ENCODE assay signal across 26 cellular contexts in the genomic region with DNA sequence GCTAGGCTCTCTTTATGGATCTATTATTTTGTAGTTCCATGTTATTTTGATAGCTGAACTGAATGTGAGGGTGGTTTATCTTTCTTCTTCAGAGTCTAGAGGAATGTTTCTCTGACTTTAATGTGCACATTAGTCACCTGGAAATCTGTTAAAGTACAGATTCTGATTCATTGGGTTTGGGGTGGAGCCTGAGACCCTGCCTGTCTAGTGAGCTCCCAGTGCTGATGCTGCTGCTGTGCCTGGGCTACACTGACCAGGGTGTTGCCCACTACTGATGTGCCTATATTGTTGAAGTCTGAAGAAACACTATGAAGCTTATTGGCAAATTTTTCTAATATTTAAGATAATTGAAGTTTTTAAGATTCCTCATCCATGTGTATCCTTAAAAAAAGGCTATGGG. TPM values are rescaled to one million over a fixed set of nuclear protein-coding genes. Genes with fewer than 3 reads are reported as not detected.
DNase-seq lines count a peak whose midpoint lies in the region; ATAC-seq and TF ChIP-seq lines count a peak whose summit lies in the region.
"Had no signal": no experiment of that assay in that cellular context is flagged by ENCODE, and none has a peak within 500 bp of the region (broad histone marks: within the 10 kb centered on the region; RNA-seq: fewer than 3 reads in every experiment).

No MANE protein-coding gene starts in this region.

- H3K79me2 ChIP-seq in mammary epithelial cell (ENCODE audit: insufficient read depth, low read length) (peaks cover 4% of the 10 kb centered on the region), SK-N-SH (ENCODE audit: insufficient read depth) (no peaks in the 10 kb centered on the region)

- H3K27me3 ChIP-seq in mammary epithelial cell (ENCODE audit: insufficient read depth, low read length) (no peaks in the 10 kb centered on the region), breast epithelium (no peaks in the 10 kb centered on the region), SK-N-SH (ENCODE audit: insufficient read depth) (no peaks in the 10 kb centered on the region)
- H3K27me3 ChIP-seq in CD8-positive, alpha-beta T cell (ENCODE audit: insufficient read depth, low read length) = no peaks in the 10 kb centered on the region
- H3K27me3 ChIP-seq: pancreas had no signal

- in situ Hi-C loops in mammary epithelial cell (cut with MboI; ENCODE audit: low sequenced_read_pairs in 2 of 2) = no loop called here

- H3K4me1 ChIP-seq in mammary epithelial cell (ENCODE audit: insufficient read depth, low read length) (peaks cover 10% of the 10 kb centered on the region), breast epithelium (no peaks in the 10 kb centered on the region), SK-N-SH (ENCODE audit: control insufficient read depth in 1 of 2, insufficient read depth in 2 of 2, low read depth in 1 of 2, low read length in 1 of 2) (peaks cover 3 to 9% of the 10 kb centered on the region in 2 experiments)
- no peaks in the 10 kb centered on the region for H3K4me1 ChIP-seq in CD8-positive, alpha-beta T cell (ENCODE audit: insufficient read depth, low read length)

- no peaks in the 10 kb centered on the region for H3K27me3 Mint-ChIP-seq in CD8-positive, alpha-beta T cell (ENCODE audit: low read depth)
- H3K27me3 Mint-ChIP-seq: activated naive CD8-positive, alpha-beta T cell treated with anti-CD3 and anti-CD28 coated beads, Interleukin-2, amount 50 U/mL, for 24 hours; CD4-positive, CD25-positive, alpha-beta regulatory T cell; memory B cell had no signal

- peaks cover 23% of the 10 kb centered on the region for H3K36me3 ChIP-seq in mammary epithelial cell (ENCODE audit: insufficient read depth, low read length)
- peaks cover 5% of the 10 kb centered on the region for H3K36me3 ChIP-seq in breast epithelium
- H3K36me3 ChIP-seq in SK-N-SH (replicated peaks in 1 of 2; ENCODE audit: control insufficient read depth in 1 of 2, insufficient read depth in 2 of 2, low read length in 1 of 2) = peaks cover 48 to 66% of the 10 kb centered on the region in 2 experiments
- H3K36me3 ChIP-seq in CD8-positive, alpha-beta T cell (ENCODE audit: insufficient read depth, low read length) = peaks cover 10% of the 10 kb centered on the region

- H3K27ac ChIP-seq in mammary epithelial cell (ENCODE audit: insufficient read depth, low read depth, low read length) (no peak overlapping the region), breast epithelium (no peak overlapping the region), SK-N-SH (ENCODE audit: low read depth in 2 of 2, low read length in 1 of 2) (no peak overlapping the region)
- no peak overlapping the region for H3K27ac ChIP-seq in CD8-positive, alpha-beta T cell (ENCODE audit: low read depth, low read length)
- H3K27ac ChIP-seq: pancreas had no signal

- H4K20me1 ChIP-seq in mammary epithelial cell (ENCODE audit: insufficient read depth, low read length) (no peaks in the 10 kb centered on the region), SK-N-SH (ENCODE audit: insufficient read depth) (no peaks in the 10 kb centered on the region)

- H3K9ac ChIP-seq in mammary epithelial cell (ENCODE audit: insufficient read depth, low read length) (no peak overlapping the region), SK-N-SH (no peak overlapping the region)

- no peak for TF ChIP-seq EP300 in SK-N-SH (IDR thresholded peaks at IDR 0.05; ENCODE audit: borderline replicate concordance in 1 of 2, low read depth in 1 of 2, low read length in 1 of 2)

- POLR2A ChIA-PET in SK-N-SH (lab: Yijun Ruan, JAX) = no interaction called here
- POLR2A ChIA-PET in CD8-positive, alpha-beta T cell (lab: Charles Lee) = interaction anchor here (0.6 kb wide), 2 partner anchors 22 to 41 kb away, joined by 3 read pairs; no protein-coding TSS in a partner anchor

- H3K36me3 Mint-ChIP-seq in CD8-positive, alpha-beta T cell = peaks cover 62% of the 10 kb centered on the region

- peaks cover 19% of the 10 kb centered on the region for H3F3A ChIP-seq in SK-N-SH (replicated peaks; ENCODE audit: insufficient read depth)

- H3K27ac Mint-ChIP-seq in CD8-positive, alpha-beta T cell = no peak overlapping the region
- H3K27ac Mint-ChIP-seq: activated naive CD8-positive, alpha-beta T cell treated with anti-CD3 and anti-CD28 coated beads, Interleukin-2, amount 50 U/mL, for 24 hours; activated T-cell treated with anti-CD3 and anti-CD28 coated beads, Interleukin-2, amount 50 U/mL, for 72 hours; CD4-positive, CD25-positive, alpha-beta regulatory T cell; memory B cell had no signal

- no peaks in the 10 kb centered on the region for H3K9me2 ChIP-seq in SK-N-SH

- H3K9me3 ChIP-seq in mammary epithelial cell (replicated peaks; ENCODE audit: insufficient read depth, low read length) = no peaks in the 10 kb centered on the region
- H3K9me3 ChIP-seq in breast epithelium = no peaks in the 10 kb centered on the region
- no peaks in the 10 kb centered on the region for H3K9me3 ChIP-seq in SK-N-SH
- H3K9me3 ChIP-seq in CD8-positive, alpha-beta T cell (ENCODE audit: low read length) = no peaks in the 10 kb centered on the region
- H3K9me3 ChIP-seq: pancreas had no signal

- H3K4me3 ChIP-seq in mammary epithelial cell (replicated peaks in 1 of 3; ENCODE audit: insufficient read depth in 1 of 3, low read depth in 2 of 3, low read length in 3 of 3) (no peak overlapping the region), breast epithelium (no peak overlapping the region), SK-N-SH (ENCODE audit: low read depth in 2 of 2, low read length in 1 of 2) (no peak overlapping the region), choroid plexus epithelial cell (ENCODE audit: low read depth, low read length) (no peak overlapping the region)
- H3K4me3 ChIP-seq in CD8-positive, alpha-beta T cell (ENCODE audit: low read depth, low read length) = no peak overlapping the region
- H3K4me3 ChIP-seq: GM12878, pancreas had no signal

- intact Hi-C loops in mammary epithelial cell (cut with micrococcal nuclease) = no loop called here
- intact Hi-C loops in breast epithelium (cut with DNase I; ENCODE audit: low total_unique reads) = no loop called here
- intact Hi-C loops in CD8-positive, alpha-beta T cell (cut with DNase I, micrococcal nuclease) = no loop called here

- no peak for TF ChIP-seq POLR2A in breast epithelium (IDR thresholded peaks at IDR 0.05)

- no peak overlapping the region for H3K4me3 Mint-ChIP-seq in CD8-positive, alpha-beta T cell
- H3K4me3 Mint-ChIP-seq: activated naive CD8-positive, alpha-beta T cell treated with anti-CD3 and anti-CD28 coated beads, Interleukin-2, amount 50 U/mL, for 24 hours; activated T-cell treated with anti-CD3 and anti-CD28 coated beads, Interleukin-2, amount 50 U/mL, for 72 hours; CD4-positive, CD25-positive, alpha-beta regulatory T cell; memory B cell; neural crest cell had no signal

- BruUV-seq in mammary epithelial cell (replicated peaks; lab: Mats Ljungman, UMichigan) = no TSS peak

- no peak for TF ChIP-seq CTCF in mammary epithelial cell (conservative IDR thresholded peaks at IDR 0.05 in 1 of 2, IDR thresholded peaks at IDR 0.05 in 1 of 2; ENCODE audit: extremely low read depth in 1 of 2, insufficient read depth in 1 of 2, low read depth in 1 of 2, low read length in 2 of 2)
- TF ChIP-seq CTCF in breast epithelium (IDR thresholded peaks at IDR 0.05) = no peak
- no peak for TF ChIP-seq CTCF in SK-N-SH (IDR thresholded peaks at IDR 0.05)
- TF ChIP-seq CTCF in choroid plexus epithelial cell (conservative IDR thresholded peaks at IDR 0.05; ENCODE audit: low read depth, low read length) = no peak
- TF ChIP-seq CTCF in CD8-positive, alpha-beta T cell (IDR thresholded peaks at IDR 0.05) = no peak

- ATAC-seq in CD8-positive, alpha-beta T cell = no peak
- ATAC-seq in HG03469 (IDR thresholded peaks at IDR 0.05; ENCODE audit: unreplicated experiment) = no peak
- ATAC-seq: activated naive CD8-positive, alpha-beta T cell treated with anti-CD3 and anti-CD28 coated beads, Interleukin-2, amount 50 U/mL, for 24 hours; activated T-cell treated with anti-CD3 and anti-CD28 coated beads, Interleukin-2, amount 50 U/mL, for 72 hours; GM12878; HepG2; left lobe of liver; pancreas had no signal

- CTCF ChIA-PET in mammary epithelial cell (lab: Charles Lee; ENCODE audit: low non-redundant PET) = no interaction called here
- CTCF ChIA-PET in SK-N-SH (lab: Yijun Ruan, JAX) = interaction anchor here (0.8 to 2.0 kb wide), 2 partner anchors 9 to 82 kb away, joined by 3 to 16 read pairs; no protein-coding TSS in a partner anchor
- CTCF ChIA-PET in CD8-positive, alpha-beta T cell (lab: Charles Lee) = interaction anchor here (1.3 to 2.9 kb wide), 2 partner anchors 8 to 10 kb away, joined by 3 to 15 read pairs; no protein-coding TSS in a partner anchor

- no peaks in the 10 kb centered on the region for H3K4me1 Mint-ChIP-seq in CD8-positive, alpha-beta T cell (ENCODE audit: low read depth)
- H3K4me1 Mint-ChIP-seq: activated naive CD8-positive, alpha-beta T cell treated with anti-CD3 and anti-CD28 coated beads, Interleukin-2, amount 50 U/mL, for 24 hours; memory B cell; neural crest cell had no signal

- no peaks in the 10 kb centered on the region for H3K9me3 Mint-ChIP-seq in CD8-positive, alpha-beta T cell
- H3K9me3 Mint-ChIP-seq: activated naive CD8-positive, alpha-beta T cell treated with anti-CD3 and anti-CD28 coated beads, Interleukin-2, amount 50 U/mL, for 24 hours; activated T-cell treated with anti-CD3 and anti-CD28 coated beads, Interleukin-2, amount 50 U/mL, for 72 hours; CD4-positive, CD25-positive, alpha-beta regulatory T cell; memory B cell; neural crest cell had no signal

- H3K4me2 ChIP-seq in mammary epithelial cell (ENCODE audit: insufficient read depth, low read depth, low read length) (no peak overlapping the region), SK-N-SH (no peak overlapping the region)

- H2AFZ ChIP-seq in mammary epithelial cell (ENCODE audit: low read depth, low read length) (no peak overlapping the region), SK-N-SH (ENCODE audit: low read depth) (no peak overlapping the region)

- peak; percentile 53 for DNase-seq in mammary epithelial cell
- DNase-seq in breast epithelium (ENCODE audit: low spot score in 2 of 2) = no peak
- DNase-seq in SK-N-SH = no peak
- peak; percentile 21 for DNase-seq in choroid plexus epithelial cell (ENCODE audit: low read depth)
- peak; percentile 57 for DNase-seq in renal cortical epithelial cell (ENCODE audit: low read depth)
- no peak for DNase-seq in CD8-positive, alpha-beta T cell
- DNase-seq in activated naive CD4-positive, alpha-beta T cell treated with anti-CD3 and anti-CD28 coated beads, Interleukin-2, amount 50 U/mL, for 16 hours = no peak
- DNase-seq: 8988T; activated CD4-positive, alpha-beta T cell treated with anti-CD3 and anti-CD28 coated beads, Interleukin-2, amount 50 U/mL, for 48 hours; activated naive CD8-positive, alpha-beta T cell treated with anti-CD3 and anti-CD28 coated beads, Interleukin-2, amount 50 U/mL, for 24 hours; activated T-cell treated with anti-CD3 and anti-CD28 coated beads, Interleukin-2, amount 50 U/mL, for 72 hours; CD4-positive, CD25-positive, alpha-beta regulatory T cell; hypothalamus; NCI-H1694 treated with DMSO at 0.1 percent for 48 hours; NCI-H2171 treated with DMSO at 0.1 percent for 48 hours; NCI-H510A treated with DMSO at 0.1 percent for 48 hours; pancreas; retina; small intestine; stimulated activated naive CD4-positive, alpha-beta T cell had no signal

- dilution Hi-C loops in mammary epithelial cell (cut with HindIII; ENCODE audit: low sequenced_read_pairs) = no loop called here

- no peak for TF ChIP-seq RAD21 in SK-N-SH (IDR thresholded peaks at IDR 0.05; ENCODE audit: low read length)

RNA-seq across cellular contexts. Expression of a gene that starts 35.9 kb away (rescaled TPM):
- total RNA-seq in mammary epithelial cell = 100 to 1,000 TPM; 158 to 159 TPM
- polyA plus RNA-seq in mammary epithelial cell = 85.1 TPM
- polyA minus RNA-seq in mammary epithelial cell = 71.8 TPM
- total RNA-seq in breast epithelium = 100 to 1,000 TPM; 203 to 283 (median 204) TPM
- 56.0 and 92.5 TPM in 2 replicates for polyA plus RNA-seq in SK-N-SH (2012; rRNA removed)
- polyA plus RNA-seq in SK-N-SH (2012; cell fraction: cytosol; rRNA removed) = 72.8 and 79.0 TPM in 2 replicates
- 74.1 and 204 TPM in 2 replicates for polyA plus RNA-seq in SK-N-SH (2012; cell fraction: nucleus; rRNA removed)
- total RNA-seq in renal cortical epithelial cell = 160 and 249 TPM in 2 replicates
- total RNA-seq in CD8-positive, alpha-beta T cell = 100 to 1,000 TPM; 108 to 109 TPM

Comparison
In these comparisons a context has a peak if more than half of its experiments do, and no peak if none do; other contexts are left out.
1. DNase-seq: peak in mammary epithelial cell (single experiment), choroid plexus epithelial cell (single experiment) and renal cortical epithelial cell (single experiment); none in breast epithelium (0 of 2), SK-N-SH (single experiment), CD8-positive, alpha-beta T cell (0 of 7) and activated naive CD4-positive, alpha-beta T cell treated with anti-CD3 and anti-CD28 coated beads, Interleukin-2, amount 50 U/mL, for 16 hours (single experiment).